In genomic region chr14:51855234-51855633, GRCh38 we compare ENCODE assay signal across 18 cellular contexts. TPM values are rescaled to one million over a fixed set of nuclear protein-coding genes. Genes with fewer than 3 reads are reported as not detected.
DNase-seq lines count a peak whose midpoint lies in the region; ATAC-seq and TF ChIP-seq lines count a peak whose summit lies in the region.
"Had no signal": no experiment of that assay in that cellular context is flagged by ENCODE, and none has a peak within 500 bp of the region (broad histone marks: within the 10 kb centered on the region; RNA-seq: fewer than 3 reads in every experiment).

No MANE protein-coding gene starts in this region.

- intact Hi-C loops in sciatic nerve (cut with DNase I), result no loop called here

- DNase-seq in GM03348 (ENCODE audit: low spot score) (peak; percentile 66), fibroblast of peridontal ligament (ENCODE audit: extremely low read depth) (peak; percentile 74), sciatic nerve (ENCODE audit: low spot score) (no peak), cerebellum (ENCODE audit: low spot score) (no peak), amygdala (lab: John Stamatoyannopoulos, UW) (no peak), G401 (ENCODE audit: low spot score) (no peak)
- DNase-seq: activated CD4-positive, CD25-positive, alpha-beta regulatory T cell; activated gamma-delta T cell treated with Interleukin-2 at 50 U/mL for 16 hours; body of pancreas; DND-41; mucosa of descending colon; NCI-H1092 treated with DMSO at 0.1 percent for 48 hours; NCI-H2171; NK-92 treated with Interleukin-12 subunit alpha and Interleukin-12 subunit beta, amount 100 ng/mL, for 24 hours; small intestine; thyroid gland had no signal

- in situ Hi-C loops in G401 (cut with HindIII; ENCODE audit: low sequenced_read_pairs), result no loop called here

- ATAC-seq in SK-N-SH treated with all-trans-retinoic acid at 6 μM for 48 hours (peak; percentile 84), sciatic nerve (peak; percentile 28)
- ATAC-seq: body of pancreas, K562, mucosa of descending colon had no signal

TF ChIP-seq in SK-N-SH treated with all-trans-retinoic acid at 6 μM for 48 hours, 23 proteins besides CTCF, POLR2A, EP300 and RAD21:
- TF ChIP-seq ISL1 (CRISPR knock-in tag; IDR thresholded peaks at IDR 0.05) (peak; percentile 80), POU6F1 (CRISPR knock-in tag; IDR thresholded peaks at IDR 0.05; ENCODE audit: borderline replicate concordance, low read depth) (no peak), TSHZ2 (CRISPR knock-in tag; IDR thresholded peaks at IDR 0.05) (no peak)

RNA-seq across cellular contexts. Expression of gene GNG2, which starts 5.2 kb away (rescaled TPM):
- 180 TPM for total RNA-seq in sciatic nerve
- total RNA-seq in cerebellum, result 405 TPM
- not detected in 2 replicates for total RNA-seq in G401 (2014; rRNA removed; shearing (Covaris generic))

Comparison
In these comparisons a context has a peak if more than half of its experiments do, and no peak if none do; other contexts are left out.
1. DNase-seq: peak in GM03348 (single experiment) and fibroblast of peridontal ligament (single experiment); none in sciatic nerve (single experiment), cerebellum (single experiment), amygdala (0 of 56) and G401 (single experiment).
2. RNA of gene GNG2, which starts 5.2 kb away (total RNA-seq): 405 TPM in cerebellum (single experiment) and 180 TPM in sciatic nerve (single experiment); not detected in G401; every median in the first group is over 100 times any median in the second.